Comparison of ENCODE assay signal across 8 cellular contexts in the genomic region with DNA sequence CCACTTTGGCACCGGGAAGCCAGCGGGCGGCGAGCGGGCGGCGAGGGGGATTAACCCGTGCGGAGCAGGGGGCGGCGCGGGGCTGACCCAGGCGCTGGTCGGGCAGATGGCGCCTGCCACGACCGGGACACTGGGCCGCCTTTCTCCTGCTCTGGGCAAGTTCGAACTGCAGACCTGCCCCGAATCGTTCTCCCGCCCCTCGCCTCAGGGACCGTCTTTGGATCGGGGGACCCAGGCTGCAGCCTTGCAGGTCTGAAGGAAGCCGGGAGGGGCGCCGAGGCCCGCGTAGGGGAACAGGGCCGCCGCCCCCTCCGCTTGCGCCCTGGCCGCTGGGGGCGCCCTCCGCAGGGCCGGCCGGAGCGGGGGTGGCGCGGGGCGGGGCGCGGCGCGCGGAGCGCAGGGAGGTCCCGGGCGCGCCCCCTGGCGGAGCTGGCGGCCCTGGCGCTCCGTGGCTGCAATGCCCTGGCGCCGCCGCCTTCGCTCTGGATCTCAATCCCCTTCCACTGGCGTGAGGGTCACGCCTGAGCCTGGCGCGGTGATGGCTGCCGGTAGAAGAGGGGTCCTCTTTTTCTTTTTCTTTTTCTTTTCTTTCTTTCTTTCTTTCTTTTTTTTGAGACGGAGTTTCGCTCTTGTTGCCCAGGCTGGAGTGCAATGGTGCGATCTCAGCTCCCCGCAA. TPM values are rescaled to one million over a fixed set of nuclear protein-coding genes. Genes with fewer than 3 reads are reported as not detected.
A peak's percentile ranks its signal among the peaks of the same experiment; 100 is the strongest.
DNase-seq lines count a peak whose midpoint lies in the region; ATAC-seq and TF ChIP-seq lines count a peak whose summit lies in the region.

No MANE protein-coding gene starts in this region.

- peaks cover 27% of the 10 kb centered on the region for H3K27me3 ChIP-seq in BE2C
- peaks cover 0 to 29% (median 12%) of the 10 kb centered on the region in 3 donors for H3K27me3 ChIP-seq in stomach

- peak overlapping the region; percentile 59 for H3K4me3 Mint-ChIP-seq in neural crest cell

- POLR2A ChIA-PET in RWPE1 (lab: Yijun Ruan, JAX; ENCODE audit: low non-redundant PET), result interaction anchor here (0.6 kb wide), 1 partner anchor 69 kb away, joined by 3 read pairs; no protein-coding TSS in a partner anchor

- peak overlapping the region; percentile 84 for H3K27ac ChIP-seq in RWPE1
- peak overlapping the region; percentile 9 to 70 (median 47) for H3K27ac ChIP-seq in stomach

- H3K36me3 Mint-ChIP-seq in neural crest cell (ENCODE audit: low read depth), result no peaks in the 10 kb centered on the region

- H3K9me3 ChIP-seq in BE2C (no peaks in the 10 kb centered on the region), stomach (no peaks in the 10 kb centered on the region)

- no peak overlapping the region for H3K27ac Mint-ChIP-seq in neural crest cell (ENCODE audit: unreplicated experiment)

- H3K4me3 ChIP-seq in BE2C (ENCODE audit: low read depth, low read length) (peak overlapping the region; percentile 58), stomach (peak overlapping the region; percentile 53 to 85 (median 67))

- CTCF ChIA-PET in RWPE1 (lab: Yijun Ruan, JAX), result interaction anchor here (0.5 to 2.7 kb wide), 28 partner anchors 9 to 475 kb away, joined by 3 to 15 read pairs (median 3); partner anchors contain the start of genes AREL1, PROX2 and YLPM1

- peaks cover 15% of the 10 kb centered on the region for H3K4me1 Mint-ChIP-seq in neural crest cell

- H3K27me3 Mint-ChIP-seq in neural crest cell (ENCODE audit: low read depth), result peaks cover 66% of the 10 kb centered on the region

- no peak for TF ChIP-seq POLR2A in stomach (IDR thresholded peaks at IDR 0.05)

- no peak for TF ChIP-seq EP300 in stomach (IDR thresholded peaks at IDR 0.05)

- 5 to 16% (median 7%) methylated on average over 20 to 69 of the region's 69 CpGs for whole genome bisulfite sequencing in stomach, 5 donors

- no peak; the same call in none of the 2 replicates for TF ChIP-seq CTCF in BE2C (IDR thresholded peaks at IDR 0.05; ENCODE audit: low read depth, low read length)
- peak; percentile 100 for TF ChIP-seq CTCF in RWPE1 (conservative IDR thresholded peaks at IDR 0.05; ENCODE audit: low read depth)
- TF ChIP-seq CTCF in neural crest cell (conservative IDR thresholded peaks at IDR 0.05), result peak; percentile 69
- TF ChIP-seq CTCF in stomach (IDR thresholded peaks at IDR 0.05), result peak in 5 of 7 experiments; percentile 6 to 89 (median 54)

- intact Hi-C loops in stomach (cut with DNase I; ENCODE audit: low total_unique reads), result loop anchor here (5.0 kb wide), 1 partner anchor 110 kb away; no protein-coding TSS in a partner anchor

- H3K9me3 Mint-ChIP-seq in neural crest cell, result no peaks in the 10 kb centered on the region

- DNase-seq in BE2C, result peak; percentile 88
- DNase-seq in HuH-7.5 (ENCODE audit: low spot score), result peak; percentile 78
- peak; percentile 68 for DNase-seq in RWPE1 (ENCODE audit: low spot score)
- peak; percentile 93 for DNase-seq in activated effector memory CD4-positive, alpha-beta T cell treated with anti-CD3 and anti-CD28 coated beads, Interleukin-2, amount 50 U/mL, for 16 hours
- peak; percentile 37 for DNase-seq in foreskin melanocyte
- DNase-seq in neural crest cell (ENCODE audit: low read depth, low spot score), result peak; percentile 77
- DNase-seq in stomach, result peak; percentile 81

- peaks cover 7% of the 10 kb centered on the region; the same call in 1 of the 2 replicates for H3K4me1 ChIP-seq in BE2C
- peaks cover 20 to 62% (median 41%) of the 10 kb centered on the region in 4 donors for H3K4me1 ChIP-seq in stomach

- peak; percentile 66 for ATAC-seq in GM19328 (IDR thresholded peaks at IDR 0.05; ENCODE audit: unreplicated experiment)

- H3K36me3 ChIP-seq in BE2C (no peaks in the 10 kb centered on the region), stomach (no peaks in the 10 kb centered on the region)

RNA-seq across cellular contexts. Expression of gene LTBP2, which starts 0.4 kb away (rescaled TPM):
- polyA plus RNA-seq in BE2C (2012; ENCODE audit: insufficient read depth, insufficient read length, low read depth), result 1.2 TPM
- 0.93 and 1.3 TPM in 2 replicates for total RNA-seq in neural crest cell
- total RNA-seq in stomach, result 10 to 100 TPM in 3 of 5 donors, 1 to 10 TPM in 2; 5.8 to 36.2 (median 10.5) TPM
- 1 to 10 TPM; 2.9 to 5.9 (median 3.4) TPM for polyA plus RNA-seq in stomach

Comparison
In these comparisons a context has a peak if more than half of its experiments do, and no peak if none do; other contexts are left out.
1. Peak in every context shown above with its lines: DNase-seq, ATAC-seq, H3K4me3 ChIP-seq and H3K27ac ChIP-seq.
2. DNase-seq: peak in every context shown above with its lines; median percentile 93 in activated effector memory CD4-positive, alpha-beta T cell treated with anti-CD3 and anti-CD28 coated beads, Interleukin-2, amount 50 U/mL, for 16 hours; 88 in BE2C; 81 in stomach; 78 in HuH-7.5; 77 in neural crest cell; 68 in RWPE1; 37 in foreskin melanocyte.